1 cellular context compared by ENCODE assay signal in the genomic region with DNA sequence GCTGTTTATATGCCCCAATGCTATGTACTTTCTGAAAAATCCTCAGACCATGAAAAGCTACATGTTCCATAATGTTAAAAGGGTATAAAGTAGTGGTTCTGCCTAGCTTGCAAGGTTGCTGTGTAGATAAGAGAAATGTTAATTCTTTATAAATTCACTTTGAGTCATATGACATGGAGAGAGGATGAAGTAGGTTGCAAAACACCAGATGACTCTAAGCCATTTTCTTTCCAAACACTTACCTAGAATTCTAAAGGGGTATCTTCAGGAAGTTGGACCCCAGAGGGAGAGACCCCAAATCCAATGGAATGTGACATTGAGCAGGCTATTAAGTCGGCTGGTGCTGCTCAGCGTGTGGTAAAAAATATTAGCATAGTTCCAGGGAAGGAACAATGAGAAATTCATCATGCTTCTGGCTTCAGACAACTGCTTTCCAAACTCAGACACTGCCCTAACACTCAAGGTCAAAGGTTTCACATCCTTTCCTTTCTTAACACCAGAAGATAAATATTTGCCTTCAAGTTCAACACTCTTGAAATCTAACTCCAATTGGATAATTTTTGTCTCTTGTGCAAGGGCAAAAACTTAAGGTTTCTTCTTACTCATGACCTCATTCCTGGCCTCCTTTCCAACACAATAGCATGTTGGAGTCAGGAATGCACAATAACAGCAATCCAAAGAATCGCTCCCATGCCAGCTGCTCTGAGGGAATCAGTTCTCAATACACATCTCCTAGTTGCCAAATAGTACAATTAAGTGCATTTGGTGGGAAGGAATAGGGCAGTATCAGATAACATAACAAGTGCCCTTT.
TF ChIP-seq lines count a peak whose summit lies in the region.

No MANE protein-coding gene starts in this region.

TF ChIP-seq in H1, 55 proteins besides CTCF, POLR2A, EP300 and RAD21:
- TF ChIP-seq, protein P1, sequence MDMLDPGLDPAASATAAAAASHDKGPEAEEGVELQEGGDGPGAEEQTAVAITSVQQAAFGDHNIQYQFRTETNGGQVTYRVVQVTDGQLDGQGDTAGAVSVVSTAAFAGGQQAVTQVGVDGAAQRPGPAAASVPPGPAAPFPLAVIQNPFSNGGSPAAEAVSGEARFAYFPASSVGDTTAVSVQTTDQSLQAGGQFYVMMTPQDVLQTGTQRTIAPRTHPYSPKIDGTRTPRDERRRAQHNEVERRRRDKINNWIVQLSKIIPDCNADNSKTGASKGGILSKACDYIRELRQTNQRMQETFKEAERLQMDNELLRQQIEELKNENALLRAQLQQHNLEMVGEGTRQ (IDR thresholded peaks at IDR 0.05; ENCODE audit: low read length), result no peak
- TF ChIP-seq KDM1A (IDR thresholded peaks at IDR 0.05; ENCODE audit: borderline replicate concordance, low read length), result no peak
- TF ChIP-seq CHD1 (IDR thresholded peaks at IDR 0.05; ENCODE audit: low read depth, low read length), result no peak
